In the genomic region with DNA sequence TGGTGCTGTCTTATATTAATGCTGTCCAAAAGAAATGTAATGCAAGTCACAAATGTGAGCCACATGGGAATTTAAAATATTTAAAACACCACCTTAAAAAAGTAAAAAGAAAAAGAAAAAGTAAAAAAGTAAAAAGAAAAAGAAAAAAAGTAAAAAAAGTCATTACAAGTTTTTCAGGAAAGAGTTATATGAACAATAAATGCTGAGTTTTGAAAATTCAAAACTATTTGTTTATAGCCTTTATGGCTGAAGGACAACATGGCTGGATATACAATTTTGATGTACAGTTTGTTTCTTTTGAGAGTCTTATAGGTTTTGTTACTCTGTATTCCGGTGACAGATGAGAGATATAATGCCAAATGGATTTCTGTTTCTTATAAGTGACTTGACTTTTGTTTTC, we compare ENCODE assay signal across 27 cellular contexts. TPM values are rescaled to one million over a fixed set of nuclear protein-coding genes. Genes with fewer than 3 reads are reported as not detected.
"Had no signal": no experiment of that assay in that cellular context is flagged by ENCODE, and none has a peak within 500 bp of the region (broad histone marks: within the 10 kb centered on the region; RNA-seq: fewer than 3 reads in every experiment).

No MANE protein-coding gene starts in this region.

- H3K9ac ChIP-seq: neural progenitor cell, parathyroid adenoma had no signal

- H3K4me3 ChIP-seq: neural progenitor cell, ovary, psoas muscle, skin epidermis, stomach, thoracic aorta, thyroid gland, tibial nerve, upper lobe of left lung, vagina had no signal

- H3K27ac ChIP-seq: neural progenitor cell, ovary, parathyroid adenoma, psoas muscle, skin epidermis, stomach, thoracic aorta, thyroid gland, tibial nerve, upper lobe of left lung, vagina had no signal

- H2AFZ ChIP-seq: neural progenitor cell, parathyroid adenoma had no signal

- ATAC-seq: naive thymus-derived CD4-positive, alpha-beta T cell; natural killer cell; psoas muscle; right cardiac atrium; sciatic nerve; stimulated activated effector memory CD8-positive, alpha-beta T cell treated with anti-CD3 and anti-CD28 coated beads, Interleukin-12 subunit alpha, Interleukin-12 subunit beta, amount 100 ng/mL, for 72 hours; stimulated activated naive B cell treated with anti-CD40 and anti-IgM and Interleukin-4, amounts not matched to agents 10 μg/mL and 1 μg/mL and 100 μg/mL, for 72 hours had no signal

- FAIRE-seq: urothelium cell line had no signal

- DNase-seq: naive thymus-derived CD4-positive, alpha-beta T cell; natural killer cell; occipital lobe; ovary; posterior cingulate gyrus; psoas muscle; right cardiac atrium; stimulated activated CD4-positive, alpha-beta T cell treated with anti-CD3 and anti-CD28 coated beads, Interleukin-15, amount 100 ng/mL, for 24 hours; stimulated activated CD4-positive, alpha-beta T cell treated with anti-CD3 and anti-CD28 coated beads, Interleukin-2, amount 100 ng/mL, for 24 hours; stimulated activated CD4-positive, alpha-beta T cell treated with anti-CD3 and anti-CD28 coated beads, Interleukin-2, amount 100 ng/mL, for 48 hours; stimulated activated CD4-positive, alpha-beta T cell treated with anti-CD3 and anti-CD28 coated beads, Interleukin-4, amount 100 ng/mL, for 24 hours; stimulated activated naive B cell treated with anti-CD40 and anti-IgM and Interleukin-4, amounts not matched to agents 10 μg/mL and 1 μg/mL and 100 μg/mL, for 72 hours; stimulated activated naive CD4-positive, alpha-beta T cell treated with Interleukin-2 at 50 U/mL for 16 hours; stomach; thyroid gland; trophoblast cell; upper lobe of left lung had no signal

- H3K9me3 ChIP-seq: ovary, psoas muscle, stomach, thoracic aorta, thyroid gland, upper lobe of left lung, vagina had no signal

- H3K4me1 ChIP-seq: parathyroid adenoma, psoas muscle, stomach, thyroid gland, tibial nerve, upper lobe of left lung, vagina had no signal

- H3K36me3 ChIP-seq: neural progenitor cell, ovary, stomach, thoracic aorta, thyroid gland, tibial nerve, upper lobe of left lung, vagina had no signal

- H3K79me2 ChIP-seq: parathyroid adenoma had no signal

- H3K27me3 ChIP-seq: neural progenitor cell, ovary, stomach, thyroid gland, tibial nerve, upper lobe of left lung, vagina had no signal

- H3K4me2 ChIP-seq: neural progenitor cell had no signal

RNA-seq across cellular contexts. Expression of gene GPR88, which starts 29.1 kb away (rescaled TPM):
- total RNA-seq: progenitor cell of endocrine pancreas had no signal
- polyA plus RNA-seq: naive thymus-derived CD4-positive, alpha-beta T cell had no signal
